In the genomic region with DNA sequence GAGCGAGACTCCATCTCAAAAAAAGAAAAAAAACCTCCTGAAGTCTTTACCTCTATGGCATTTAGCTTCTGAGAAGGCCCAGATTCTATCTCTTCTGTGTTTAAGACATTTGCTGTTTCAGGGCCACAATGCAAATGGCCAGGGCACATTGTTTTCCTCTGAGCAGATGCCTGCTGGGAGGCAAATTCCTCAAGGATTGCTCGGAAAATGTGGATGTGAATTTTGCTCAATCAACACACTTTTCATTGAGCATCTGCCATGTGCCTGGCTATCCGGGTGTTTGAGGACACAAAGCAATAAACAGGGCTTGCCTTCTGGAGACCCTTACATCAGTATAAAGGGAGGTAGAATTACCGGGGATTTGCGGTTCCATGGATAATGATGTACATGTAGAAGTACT, we compare ENCODE assay signal across 1 cellular context.
TF ChIP-seq lines count a peak whose summit lies in the region.

No MANE protein-coding gene starts in this region.

TF ChIP-seq in GM23338, 12 proteins besides CTCF, POLR2A, EP300 and RAD21 (continued from another document):
- TF ChIP-seq REST (IDR thresholded peaks at IDR 0.05; ENCODE audit: unreplicated experiment) (no peak), POLR2AphosphoS5 (IDR thresholded peaks at IDR 0.05; ENCODE audit: low read depth) (no peak), EZH2phosphoT487 (IDR thresholded peaks at IDR 0.05; ENCODE audit: unreplicated experiment) (no peak)
- TF ChIP-seq, protein P1, sequence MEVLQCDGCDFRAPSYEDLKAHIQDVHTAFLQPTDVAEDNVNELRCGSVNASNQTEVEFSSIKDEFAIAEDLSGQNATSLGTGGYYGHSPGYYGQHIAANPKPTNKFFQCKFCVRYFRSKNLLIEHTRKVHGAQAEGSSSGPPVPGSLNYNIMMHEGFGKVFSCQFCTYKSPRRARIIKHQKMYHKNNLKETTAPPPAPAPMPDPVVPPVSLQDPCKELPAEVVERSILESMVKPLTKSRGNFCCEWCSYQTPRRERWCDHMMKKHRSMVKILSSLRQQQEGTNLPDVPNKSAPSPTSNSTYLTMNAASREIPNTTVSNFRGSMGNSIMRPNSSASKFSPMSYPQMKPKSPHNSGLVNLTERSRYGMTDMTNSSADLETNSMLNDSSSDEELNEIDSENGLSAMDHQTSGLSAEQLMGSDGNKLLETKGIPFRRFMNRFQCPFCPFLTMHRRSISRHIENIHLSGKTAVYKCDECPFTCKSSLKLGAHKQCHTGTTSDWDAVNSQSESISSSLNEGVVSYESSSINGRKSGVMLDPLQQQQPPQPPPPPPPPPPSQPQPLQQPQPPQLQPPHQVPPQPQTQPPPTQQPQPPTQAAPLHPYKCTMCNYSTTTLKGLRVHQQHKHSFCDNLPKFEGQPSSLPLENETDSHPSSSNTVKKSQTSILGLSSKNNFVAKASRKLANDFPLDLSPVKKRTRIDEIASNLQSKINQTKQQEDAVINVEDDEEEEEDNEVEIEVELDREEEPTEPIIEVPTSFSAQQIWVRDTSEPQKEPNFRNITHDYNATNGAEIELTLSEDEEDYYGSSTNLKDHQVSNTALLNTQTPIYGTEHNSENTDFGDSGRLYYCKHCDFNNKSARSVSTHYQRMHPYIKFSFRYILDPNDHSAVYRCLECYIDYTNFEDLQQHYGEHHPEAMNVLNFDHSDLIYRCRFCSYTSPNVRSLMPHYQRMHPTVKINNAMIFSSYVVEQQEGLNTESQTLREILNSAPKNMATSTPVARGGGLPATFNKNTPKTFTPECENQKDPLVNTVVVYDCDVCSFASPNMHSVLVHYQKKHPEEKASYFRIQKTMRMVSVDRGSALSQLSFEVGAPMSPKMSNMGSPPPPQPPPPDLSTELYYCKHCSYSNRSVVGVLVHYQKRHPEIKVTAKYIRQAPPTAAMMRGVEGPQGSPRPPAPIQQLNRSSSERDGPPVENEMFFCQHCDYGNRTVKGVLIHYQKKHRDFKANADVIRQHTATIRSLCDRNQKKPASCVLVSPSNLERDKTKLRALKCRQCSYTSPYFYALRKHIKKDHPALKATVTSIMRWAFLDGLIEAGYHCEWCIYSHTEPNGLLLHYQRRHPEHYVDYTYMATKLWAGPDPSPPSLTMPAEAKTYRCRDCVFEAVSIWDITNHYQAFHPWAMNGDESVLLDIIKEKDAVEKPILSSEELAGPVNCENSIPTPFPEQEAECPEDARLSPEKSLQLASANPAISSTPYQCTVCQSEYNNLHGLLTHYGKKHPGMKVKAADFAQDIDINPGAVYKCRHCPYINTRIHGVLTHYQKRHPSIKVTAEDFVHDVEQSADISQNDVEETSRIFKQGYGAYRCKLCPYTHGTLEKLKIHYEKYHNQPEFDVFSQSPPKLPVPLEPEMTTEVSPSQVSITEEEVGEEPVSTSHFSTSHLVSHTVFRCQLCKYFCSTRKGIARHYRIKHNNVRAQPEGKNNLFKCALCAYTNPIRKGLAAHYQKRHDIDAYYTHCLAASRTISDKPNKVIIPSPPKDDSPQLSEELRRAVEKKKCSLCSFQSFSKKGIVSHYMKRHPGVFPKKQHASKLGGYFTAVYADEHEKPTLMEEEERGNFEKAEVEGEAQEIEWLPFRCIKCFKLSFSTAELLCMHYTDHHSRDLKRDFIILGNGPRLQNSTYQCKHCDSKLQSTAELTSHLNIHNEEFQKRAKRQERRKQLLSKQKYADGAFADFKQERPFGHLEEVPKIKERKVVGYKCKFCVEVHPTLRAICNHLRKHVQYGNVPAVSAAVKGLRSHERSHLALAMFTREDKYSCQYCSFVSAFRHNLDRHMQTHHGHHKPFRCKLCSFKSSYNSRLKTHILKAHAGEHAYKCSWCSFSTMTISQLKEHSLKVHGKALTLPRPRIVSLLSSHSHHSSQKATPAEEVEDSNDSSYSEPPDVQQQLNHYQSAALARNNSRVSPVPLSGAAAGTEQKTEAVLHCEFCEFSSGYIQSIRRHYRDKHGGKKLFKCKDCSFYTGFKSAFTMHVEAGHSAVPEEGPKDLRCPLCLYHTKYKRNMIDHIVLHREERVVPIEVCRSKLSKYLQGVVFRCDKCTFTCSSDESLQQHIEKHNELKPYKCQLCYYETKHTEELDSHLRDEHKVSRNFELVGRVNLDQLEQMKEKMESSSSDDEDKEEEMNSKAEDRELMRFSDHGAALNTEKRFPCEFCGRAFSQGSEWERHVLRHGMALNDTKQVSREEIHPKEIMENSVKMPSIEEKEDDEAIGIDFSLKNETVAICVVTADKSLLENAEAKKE (CRISPR knock-in tag; IDR thresholded peaks at IDR 0.05): no peak
